25 cellular contexts compared by ENCODE assay signal in genomic region chr5:168721354-168721753, GRCh38.
"Had no signal": no experiment of that assay in that cellular context is flagged by ENCODE, and none has a peak within 500 bp of the region (broad histone marks: within the 10 kb centered on the region; RNA-seq: fewer than 3 reads in every experiment).

No MANE protein-coding gene starts in this region.

- DNase-seq: hypothalamus; immature natural killer cell; left ventricle myocardium inferior; mesendoderm; naive B cell; natural killer cell; nephron progenitor cell; occipital lobe; ovary; right lobe of liver; stimulated activated CD4-positive, alpha-beta T cell treated with anti-CD3 and anti-CD28 coated beads, Interleukin-1b, Interleukin-23, amount 100 ng/mL, for 48 hours; stimulated activated CD4-positive, alpha-beta T cell treated with anti-CD3 and anti-CD28 coated beads, Interleukin-2, amount 100 ng/mL, for 48 hours; stimulated activated naive B cell treated with anti-CD40 and anti-IgM and Interleukin-4, amounts not matched to agents 10 μg/mL and 1 μg/mL and 100 μg/mL, for 72 hours; stimulated activated naive CD8-positive, alpha-beta T cell treated with anti-CD3 and anti-CD28 coated beads, Interleukin-15, Interleukin-2, amounts not matched to agents 100 U/mL and 50 U/mL, for 24 hours; stomach; testis; thyroid gland; transverse colon; upper lobe of left lung had no signal

- H3K36me3 ChIP-seq: left ventricle myocardium inferior, neural progenitor cell, neutrophil, ovary, right lobe of liver, thyroid gland, transverse colon, vagina had no signal

- H3K4me1 ChIP-seq: left ventricle myocardium inferior, neural progenitor cell, right atrium auricular region, right lobe of liver, stomach, testis, thyroid gland, transverse colon, upper lobe of left lung, vagina had no signal

- H3K9me3 ChIP-seq: left ventricle myocardium inferior, neutrophil, ovary, right atrium auricular region, right lobe of liver, stomach, testis, thyroid gland, transverse colon, upper lobe of left lung, vagina had no signal

- H3K27me3 ChIP-seq: neural progenitor cell, neutrophil, ovary, right atrium auricular region, right lobe of liver, testis, thyroid gland, transverse colon, upper lobe of left lung, vagina had no signal

- H3K4me3 ChIP-seq: left ventricle myocardium inferior, lung, neural progenitor cell, ovary, right atrium auricular region, right lobe of liver, smooth muscle cell, stomach, testis, thyroid gland, transverse colon, upper lobe of left lung, vagina had no signal

- H3K27ac ChIP-seq: left ventricle myocardium inferior, neural progenitor cell, neutrophil, ovary, right atrium auricular region, right lobe of liver, stomach, testis, thyroid gland, transverse colon, upper lobe of left lung, vagina had no signal

- ATAC-seq: natural killer cell; right lobe of liver; stimulated activated naive B cell treated with anti-CD40 and anti-IgM and Interleukin-4, amounts not matched to agents 10 μg/mL and 1 μg/mL and 100 μg/mL, for 72 hours; stimulated activated naive CD8-positive, alpha-beta T cell treated with anti-CD3 and anti-CD28 coated beads, Interleukin-15, Interleukin-2, amounts not matched to agents 100 U/mL and 50 U/mL, for 24 hours had no signal
